Comparison of ENCODE assay signal across 8 cellular contexts in the genomic region with DNA sequence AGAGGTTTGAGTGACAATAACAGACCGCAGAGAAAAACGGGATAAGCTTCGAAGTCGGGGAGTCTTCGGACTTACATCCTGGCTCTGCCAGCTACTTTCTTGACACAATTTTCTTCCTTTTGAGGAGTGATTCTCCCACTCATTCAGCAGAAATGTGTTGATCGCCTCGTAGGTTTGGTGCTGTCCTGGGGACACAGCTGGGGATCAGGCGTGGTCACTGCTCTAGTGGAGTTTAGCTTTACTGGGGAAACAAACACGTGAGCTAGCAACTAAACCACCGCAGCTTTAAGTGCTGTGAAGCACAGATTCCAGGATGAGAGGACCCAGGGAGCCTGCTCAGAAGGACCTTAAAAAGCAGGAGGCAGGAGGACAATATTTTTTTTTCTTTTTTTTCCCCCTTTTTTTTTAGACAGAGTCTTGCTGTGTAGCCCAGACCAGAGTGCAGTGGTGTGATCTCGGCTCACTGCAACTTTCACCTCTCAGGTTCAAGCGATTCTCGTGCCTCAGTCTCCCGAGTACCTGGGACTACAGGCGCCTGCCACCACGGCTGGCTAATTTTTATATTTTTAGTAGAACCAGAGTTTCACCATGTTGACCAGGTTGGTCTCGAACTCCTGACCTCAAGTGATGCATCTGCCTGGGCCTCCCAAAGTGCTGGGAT. TPM values are rescaled to one million over a fixed set of nuclear protein-coding genes. Genes with fewer than 3 reads are reported as not detected.
A peak's percentile ranks its signal among the peaks of the same experiment; 100 is the strongest.
DNase-seq lines count a peak whose midpoint lies in the region.

No MANE protein-coding gene starts in this region.

- peak; percentile 77 for DNase-seq in EH (ENCODE audit: low read depth)
- DNase-seq in MG63: no peak
- no peak for DNase-seq in NCI-H2171 treated with DMSO at 0.1 percent for 48 hours (lab: John Stamatoyannopoulos, UW)
- no peak for DNase-seq in NCI-H1092 (lab: John Stamatoyannopoulos, UW)
- DNase-seq in effector CD8-positive, alpha-beta T cell (lab: John Stamatoyannopoulos, UW): no peak
- DNase-seq in activated CD4-positive, alpha-beta T cell treated with anti-CD3 and anti-CD28 coated beads for 4 hours: no peak

- peak overlapping the region; percentile 73 to 86 for H3K9ac ChIP-seq in duodenal mucosa (ENCODE audit: low read depth in 1 of 2, low read length in 2 of 2)

- H3K27me3 ChIP-seq in MG63 (no peaks in the 10 kb centered on the region), duodenal mucosa (ENCODE audit: control insufficient read depth in 1 of 2, insufficient read depth in 2 of 2, low read length in 2 of 2) (no peaks in the 10 kb centered on the region), muscle layer of duodenum (ENCODE audit: low read depth, low read length) (no peaks in the 10 kb centered on the region)

- H3K27ac ChIP-seq in duodenal mucosa (ENCODE audit: low read depth, low read length) (peak overlapping the region; percentile 49), muscle layer of duodenum (ENCODE audit: low read length) (peak overlapping the region; percentile 91)

- H3K9me3 ChIP-seq in MG63: no peaks in the 10 kb centered on the region
- no peaks in the 10 kb centered on the region for H3K9me3 ChIP-seq in duodenal mucosa (ENCODE audit: control insufficient read depth in 1 of 2, low read length in 2 of 2)
- H3K9me3 ChIP-seq in muscle layer of duodenum (ENCODE audit: control insufficient read depth in 1 of 2, low read length in 2 of 2): no peaks in the 10 kb centered on the region

- peaks cover 5 to 8% of the 10 kb centered on the region in 2 donors for H3K4me1 ChIP-seq in duodenal mucosa (ENCODE audit: control insufficient read depth in 1 of 2, insufficient read depth in 2 of 2, low read length in 2 of 2)
- H3K4me1 ChIP-seq in muscle layer of duodenum (ENCODE audit: control insufficient read depth in 1 of 2, insufficient read depth in 2 of 2, low read length in 2 of 2): peaks cover 4 to 20% of the 10 kb centered on the region in 2 donors

- H3K4me3 ChIP-seq in MG63: peak overlapping the region; percentile 79
- H3K4me3 ChIP-seq in duodenal mucosa (ENCODE audit: low read depth in 1 of 2, low read length in 2 of 2): peak overlapping the region; percentile 53 to 74
- H3K4me3 ChIP-seq in muscle layer of duodenum (ENCODE audit: low read depth in 1 of 2, low read length in 2 of 2): peak overlapping the region; percentile 61 to 80

- H3K36me3 ChIP-seq in MG63: peaks cover 20% of the 10 kb centered on the region
- peaks cover 2 to 25% of the 10 kb centered on the region in 2 donors for H3K36me3 ChIP-seq in duodenal mucosa (ENCODE audit: control insufficient read depth in 1 of 2, insufficient read depth in 2 of 2, low read length in 2 of 2)
- H3K36me3 ChIP-seq in muscle layer of duodenum (ENCODE audit: control insufficient read depth in 1 of 2, insufficient read depth in 2 of 2, low read length in 2 of 2): peaks cover 5 to 22% of the 10 kb centered on the region in 2 donors

RNA-seq across cellular contexts. Expression of gene NUBP1, which starts 0.9 kb away (rescaled TPM):
- 45.2 and 57.5 TPM in 2 replicates for total RNA-seq in MG63 (2014; rRNA removed; shearing (Covaris generic); ENCODE audit: low replicate concordance)

RNA-seq across cellular contexts. Expression of gene TEKT5, which starts 49.8 kb away (rescaled TPM):
- not detected in 2 replicates for total RNA-seq in MG63 (2014; rRNA removed; shearing (Covaris generic); ENCODE audit: low replicate concordance)
